In genomic region chr3:34634939-34635338, GRCh38 we compare ENCODE assay signal across 25 cellular contexts.
"Had no signal": no experiment of that assay in that cellular context is flagged by ENCODE, and none has a peak within 500 bp of the region (broad histone marks: within the 10 kb centered on the region; RNA-seq: fewer than 3 reads in every experiment).

No MANE protein-coding gene starts in this region.

- H3K4me1 ChIP-seq: adrenal gland, body of pancreas, breast epithelium, SJSA1 had no signal

- H3K9me2 ChIP-seq: SK-N-SH had no signal

- H3K4me3 ChIP-seq: adrenal gland, body of pancreas, breast epithelium, K562, SJSA1 had no signal

- H3K27me3 ChIP-seq: adrenal gland, body of pancreas, breast epithelium, SJSA1 had no signal

- H3K27me3 Mint-ChIP-seq: activated CD4-positive, alpha-beta T cell treated with anti-CD3 and anti-CD28 coated beads, Interleukin-2, amount 10 ng/mL, durations not matched to agents 24 days and 14 days had no signal

- H3K4me1 Mint-ChIP-seq: activated CD4-positive, alpha-beta T cell treated with anti-CD3 and anti-CD28 coated beads, Interleukin-2, amount 10 ng/mL, durations not matched to agents 24 days and 14 days had no signal

- H3K36me3 Mint-ChIP-seq: activated naive CD4-positive, alpha-beta T cell treated with anti-CD3 and anti-CD28 coated beads, Interleukin-2, amount 50 U/mL, for 72 hours had no signal

- H3K9me3 ChIP-seq: body of pancreas, breast epithelium, SJSA1 had no signal

- H3K36me3 ChIP-seq: adrenal gland, SJSA1 had no signal

- H3K27ac ChIP-seq: adrenal gland, body of pancreas, breast epithelium, SJSA1 had no signal

- H3K4me2 ChIP-seq: SK-N-SH had no signal

- H3K9ac ChIP-seq: SK-N-SH had no signal

- DNase-seq: activated CD4-positive, alpha-beta T cell treated with anti-CD3 and anti-CD28 coated beads, Interleukin-2, amount 10 ng/mL, durations not matched to agents 24 days and 14 days; activated CD4-positive, alpha-beta T cell treated with anti-CD3 and anti-CD28 coated beads, Interleukin-2, amount 50 U/mL, for 4 hours; activated CD8-positive, alpha-beta T cell treated with anti-CD3 and anti-CD28 coated beads, Interleukin-2, amount 10 ng/mL, durations not matched to agents 7 days and 5 days; activated gamma-delta T cell treated with Interleukin-2 at 50 U/mL for 16 hours; activated naive CD4-positive, alpha-beta T cell treated with anti-CD3 and anti-CD28 coated beads for 36 hours; activated T-cell treated with anti-CD3 and anti-CD28 coated beads, Interleukin-2, amount 50 U/mL, for 4 hours; adrenal gland; body of pancreas; NCI-H1105; NCI-H1417 treated with DMSO at 0.1 percent for 48 hours; NCI-H187 treated with DMSO at 0.1 percent for 48 hours; NCI-H2081; NCI-H226; NCI-H446 treated with DMSO at 0.1 percent for 48 hours; NCI-H774; SHP77 treated with DMSO at 0.1 percent for 48 hours; SK-N-SH had no signal

- H3K27ac Mint-ChIP-seq: activated CD4-positive, alpha-beta T cell treated with anti-CD3 and anti-CD28 coated beads, Interleukin-2, amount 10 ng/mL, durations not matched to agents 24 days and 14 days; activated CD8-positive, alpha-beta T cell treated with anti-CD3 and anti-CD28 coated beads, Interleukin-2, amount 10 ng/mL, durations not matched to agents 7 days and 5 days; activated naive CD4-positive, alpha-beta T cell treated with anti-CD3 and anti-CD28 coated beads for 36 hours; activated naive CD4-positive, alpha-beta T cell treated with anti-CD3 and anti-CD28 coated beads, Interleukin-2, amount 50 U/mL, for 72 hours; activated T-helper 1 cell treated with anti-CD3 and anti-CD28 coated beads, Interleukin-12 subunit alpha, Interleukin-12 subunit beta, Interleukin-2, Interleukin-4 antibody, amounts not matched to agents 30 ng/mL and 10 ng/mL and 1 ng/mL, durations not matched to agents 14 hours and 24 hours and 36 hours; T-helper 1 cell treated with Interleukin-12 subunit alpha and Interleukin-12 subunit beta and Interleukin-4 antibody, amounts not matched to agents 30 μg/mL and 1 μg/mL, for 36 hours; T-helper 2 cell treated with Interferon-gamma antibody and Interleukin-4, amounts not matched to agents 5 μg/mL and 100 μg/mL, for 36 hours had no signal

- ATAC-seq: activated CD8-positive, alpha-beta T cell treated with anti-CD3 and anti-CD28 coated beads, Interleukin-2, amount 10 ng/mL, durations not matched to agents 7 days and 5 days; activated naive CD4-positive, alpha-beta T cell treated with anti-CD3 and anti-CD28 coated beads, Interleukin-2, amount 50 U/mL, for 72 hours; activated T-cell treated with anti-CD3 and anti-CD28 coated beads, Interleukin-2, amount 50 U/mL, for 4 hours; body of pancreas; K562; Panc1 had no signal

- H3K4me3 Mint-ChIP-seq: activated CD4-positive, alpha-beta T cell treated with anti-CD3 and anti-CD28 coated beads, Interleukin-2, amount 10 ng/mL, durations not matched to agents 24 days and 14 days; activated CD8-positive, alpha-beta T cell treated with anti-CD3 and anti-CD28 coated beads, Interleukin-2, amount 10 ng/mL, durations not matched to agents 7 days and 5 days; activated naive CD4-positive, alpha-beta T cell treated with anti-CD3 and anti-CD28 coated beads for 36 hours; activated T-cell treated with anti-CD3 and anti-CD28 coated beads, Interleukin-2, amount 50 U/mL, for 4 hours; activated T-helper 1 cell treated with anti-CD3 and anti-CD28 coated beads, Interleukin-12 subunit alpha, Interleukin-12 subunit beta, Interleukin-2, Interleukin-4 antibody, amounts not matched to agents 30 ng/mL and 10 ng/mL and 1 ng/mL, durations not matched to agents 14 hours and 24 hours and 36 hours; T-helper 1 cell treated with Interleukin-12 subunit alpha and Interleukin-12 subunit beta and Interleukin-4 antibody, amounts not matched to agents 30 μg/mL and 1 μg/mL, for 36 hours; T-helper 2 cell treated with Interferon-gamma antibody and Interleukin-4, amounts not matched to agents 5 μg/mL and 100 μg/mL, for 36 hours had no signal

- H3K9me3 Mint-ChIP-seq: activated CD4-positive, alpha-beta T cell treated with anti-CD3 and anti-CD28 coated beads, Interleukin-2, amount 10 ng/mL, durations not matched to agents 24 days and 14 days; activated naive CD4-positive, alpha-beta T cell treated with anti-CD3 and anti-CD28 coated beads for 36 hours; activated T-cell treated with anti-CD3 and anti-CD28 coated beads, Interleukin-2, amount 50 U/mL, for 4 hours; activated T-helper 1 cell treated with anti-CD3 and anti-CD28 coated beads, Interleukin-12 subunit alpha, Interleukin-12 subunit beta, Interleukin-2, Interleukin-4 antibody, amounts not matched to agents 30 ng/mL and 10 ng/mL and 1 ng/mL, durations not matched to agents 14 hours and 24 hours and 36 hours; T-helper 1 cell treated with Interleukin-12 subunit alpha and Interleukin-12 subunit beta and Interleukin-4 antibody, amounts not matched to agents 30 μg/mL and 1 μg/mL, for 36 hours; T-helper 2 cell treated with Interferon-gamma antibody and Interleukin-4, amounts not matched to agents 5 μg/mL and 100 μg/mL, for 36 hours had no signal
